In the genomic region with DNA sequence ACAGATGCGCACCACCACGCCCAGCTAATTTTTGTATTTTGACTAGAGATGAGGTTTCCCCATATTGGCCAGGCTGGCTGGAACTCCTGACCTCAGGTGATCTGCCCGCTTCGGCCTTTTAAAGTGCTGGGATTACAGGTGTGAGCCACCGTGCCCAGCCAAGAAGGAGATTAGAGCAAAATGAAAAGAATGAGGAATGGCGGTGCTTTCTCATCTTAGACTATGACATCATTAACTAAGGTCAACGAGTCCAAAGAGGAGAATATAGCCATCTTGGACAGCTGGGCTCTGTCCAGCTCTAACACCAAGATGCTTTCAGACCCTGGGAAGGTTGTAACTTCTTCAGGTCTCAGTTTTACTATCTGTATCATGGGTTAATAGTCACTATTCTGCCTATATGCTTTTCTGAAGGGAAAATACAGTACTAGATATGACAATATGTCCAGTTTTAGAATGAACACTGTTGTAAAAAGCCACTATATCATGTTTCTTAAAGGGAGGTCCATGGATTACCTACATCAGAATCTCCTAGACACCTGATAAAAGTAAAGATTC, we compare ENCODE assay signal across 26 cellular contexts.
DNase-seq lines count a peak whose midpoint lies in the region; ATAC-seq and TF ChIP-seq lines count a peak whose summit lies in the region.
"Had no signal": no experiment of that assay in that cellular context is flagged by ENCODE, and none has a peak within 500 bp of the region (broad histone marks: within the 10 kb centered on the region; RNA-seq: fewer than 3 reads in every experiment).

No MANE protein-coding gene starts in this region.

- H3K79me2 ChIP-seq in Karpas-422 (ENCODE audit: low read length) (peaks cover 86% of the 10 kb centered on the region), trophoblast cell (ENCODE audit: control insufficient read depth, insufficient read depth, low read length, poor library complexity) (no peaks in the 10 kb centered on the region)

- POLR2A ChIA-PET in HEK293 (lab: Yijun Ruan, JAX) (no interaction called here), WTC11 (lab: Charles Lee) (no interaction called here)

- no peak overlapping the region for H3K4me3 Mint-ChIP-seq in WTC11
- H3K4me3 Mint-ChIP-seq: CD14-positive monocyte; CD4-positive, alpha-beta memory T cell; CD4-positive, CD25-positive, alpha-beta regulatory T cell had no signal

- no CpG with 5 or more reads among the region's 7 CpGs for WGBS in trophoblast cell (ENCODE audit: extremely low coverage, insufficient coverage, insufficient read length)

- no peaks in the 10 kb centered on the region for H3K9me2 ChIP-seq in Karpas-422 (replicated peaks; ENCODE audit: insufficient read depth, low read length)

- H3K79me1 ChIP-seq in trophoblast cell (ENCODE audit: low read length) = no peaks in the 10 kb centered on the region

- no peak overlapping the region for H3K27ac Mint-ChIP-seq in WTC11
- H3K27ac Mint-ChIP-seq: CD4-positive, alpha-beta memory T cell had no signal

- H3K4me1 ChIP-seq in HEK293 (ENCODE audit: control insufficient read depth, insufficient read depth, low read length) (no peaks in the 10 kb centered on the region), Karpas-422 (ENCODE audit: low read length) (peaks cover 47% of the 10 kb centered on the region), trophoblast cell (ENCODE audit: control insufficient read depth in 1 of 2, insufficient read depth in 2 of 2, low read length in 2 of 2) (peaks cover 2 to 7% of the 10 kb centered on the region in 2 experiments)

- no peaks in the 10 kb centered on the region for H3K27me3 ChIP-seq in Karpas-422 (ENCODE audit: low read length)
- H3K27me3 ChIP-seq in trophoblast cell (ENCODE audit: insufficient read depth, low read length) = no peaks in the 10 kb centered on the region
- no peaks in the 10 kb centered on the region for H3K27me3 ChIP-seq in WERI-Rb-1 (ENCODE audit: insufficient read depth, low read depth, severe bottlenecking)
- H3K27me3 ChIP-seq: BE2C, BLaER1 had no signal

- H3K4ac ChIP-seq in trophoblast cell (ENCODE audit: low read depth, low read length) = no peak overlapping the region

- H2AK5ac ChIP-seq in trophoblast cell (ENCODE audit: low read length) = no peak overlapping the region

- H4K20me1 ChIP-seq in Karpas-422 (ENCODE audit: insufficient read depth, low read depth, low read length) = no peaks in the 10 kb centered on the region
- H4K20me1 ChIP-seq: BLaER1 had no signal

- DNase-seq in Karpas-422 = no peak
- DNase-seq in mesenteric fat pad (ENCODE audit: low spot score) = peak; percentile 8
- peak; percentile 45 to 82 for DNase-seq in trophoblast cell
- DNase-seq in WERI-Rb-1 = no peak
- DNase-seq in WTC11 (ENCODE audit: low spot score) = no peak
- DNase-seq: 8988T; ACHN; BE2C; C1 segment of cervical spinal cord; CD4-positive, alpha-beta memory T cell; CD4-positive, CD25-positive, alpha-beta regulatory T cell; CD8-positive, alpha-beta memory T cell; COR-L47; DMS 273 treated with DMSO at 0.1 percent for 48 hours; DMS153; DMS53; DMS79; DND-41; EL; GDM1 had no signal

- ATAC-seq in HG03442 (IDR thresholded peaks at IDR 0.05; ENCODE audit: unreplicated experiment) (no peak), WTC11 (no peak), HG03159 (IDR thresholded peaks at IDR 0.05; ENCODE audit: unreplicated experiment) (no peak)
- ATAC-seq: GM12878 had no signal

- H3K27ac ChIP-seq in HEK293 (ENCODE audit: extremely low read depth, low read depth, low read length) (no peak overlapping the region), Karpas-422 (ENCODE audit: low read length) (peak overlapping the region; percentile 56), trophoblast cell (ENCODE audit: low read depth, low read length) (no peak overlapping the region), WERI-Rb-1 (no peak overlapping the region)
- H3K27ac ChIP-seq: BLaER1 had no signal

- no peak overlapping the region for H2BK120ac ChIP-seq in trophoblast cell (ENCODE audit: insufficient read depth, low read length, poor library complexity)

- H3K23ac ChIP-seq in trophoblast cell (ENCODE audit: low read length) = no peak overlapping the region

- H4K8ac ChIP-seq in trophoblast cell (ENCODE audit: low read depth, low read length) = no peak overlapping the region

- H3K36me3 Mint-ChIP-seq in WTC11 = peaks cover 4% of the 10 kb centered on the region; the same call in 1 of the 2 replicates

- H4K12ac ChIP-seq in trophoblast cell (ENCODE audit: low read depth, low read length) = no peak overlapping the region

- H2BK5ac ChIP-seq in trophoblast cell (ENCODE audit: low read depth, low read length, poor library complexity) = no peak overlapping the region

- H3K36me3 ChIP-seq in HEK293 (ENCODE audit: control insufficient read depth in 2 of 2, insufficient read depth in 1 of 2, low read length in 2 of 2) = no peaks in the 10 kb centered on the region
- 0 out of 2 replicates have a peak, but pooled peaks cover 2% of the 10 kb centered on the region for H3K36me3 ChIP-seq in Karpas-422 (ENCODE audit: insufficient read depth, low read length)
- no peaks in the 10 kb centered on the region for H3K36me3 ChIP-seq in trophoblast cell (ENCODE audit: control insufficient read depth in 1 of 2, insufficient read depth in 2 of 2, low read length in 2 of 2)
- no peaks in the 10 kb centered on the region for H3K36me3 ChIP-seq in WERI-Rb-1
- H3K36me3 ChIP-seq: BE2C had no signal

- H3K14ac ChIP-seq in trophoblast cell (ENCODE audit: low read length) = no peak overlapping the region

- no peaks in the 10 kb centered on the region for H3K27me3 Mint-ChIP-seq in WTC11 (ENCODE audit: low read depth)
- H3K27me3 Mint-ChIP-seq: CD4-positive, alpha-beta memory T cell; CD4-positive, CD25-positive, alpha-beta regulatory T cell; CD8-positive, alpha-beta memory T cell had no signal

- peaks cover 20% of the 10 kb centered on the region for H3K9me3 Mint-ChIP-seq in WTC11

- H2AFZ ChIP-seq in Karpas-422 (ENCODE audit: low read length) (no peak overlapping the region), trophoblast cell (ENCODE audit: insufficient read depth, low read length, poor library complexity) (no peak overlapping the region)

- peaks cover 11% of the 10 kb centered on the region for H3K4me1 Mint-ChIP-seq in WTC11

- CTCF ChIA-PET in HEK293 (lab: Yijun Ruan, JAX) (interaction anchor here (1.0 to 1.5 kb wide), 2 partner anchors 23 to 290 kb away, joined by 3 read pairs; no protein-coding TSS in a partner anchor), WTC11 (lab: Charles Lee) (no interaction called here)

- no peak overlapping the region for H4K91ac ChIP-seq in trophoblast cell (ENCODE audit: low read depth, low read length)

- H2BK12ac ChIP-seq in trophoblast cell (ENCODE audit: low read length) = no peak overlapping the region

- H3K9ac ChIP-seq in Karpas-422 (ENCODE audit: low read length) (no peak overlapping the region), trophoblast cell (ENCODE audit: low read length) (no peak overlapping the region)
- H3K9ac ChIP-seq: BLaER1 had no signal

- H3K18ac ChIP-seq in trophoblast cell (ENCODE audit: low read length) = no peak overlapping the region

- H3K9me3 ChIP-seq in HEK293 (ENCODE audit: control insufficient read depth, insufficient read depth, low read depth, low read length) = no peaks in the 10 kb centered on the region
- no peaks in the 10 kb centered on the region for H3K9me3 ChIP-seq in Karpas-422 (ENCODE audit: low read length)
- no peaks in the 10 kb centered on the region for H3K9me3 ChIP-seq in trophoblast cell (ENCODE audit: insufficient read depth, low read depth, low read length)
- H3K9me3 ChIP-seq in WERI-Rb-1 (ENCODE audit: severe bottlenecking) = peaks cover 25% of the 10 kb centered on the region
- H3K9me3 ChIP-seq: BE2C had no signal

- H3K4me3 ChIP-seq in HEK293 (ENCODE audit: low read depth, low read length) (no peak overlapping the region), Karpas-422 (ENCODE audit: low read length) (no peak overlapping the region), trophoblast cell (ENCODE audit: low read depth, low read length) (no peak overlapping the region), WERI-Rb-1 (ENCODE audit: low read depth, low read length) (no peak overlapping the region)
- H3K4me3 ChIP-seq: BLaER1, GM12878 had no signal

- TF ChIP-seq CTCF in HEK293 (tag by site-specific recombination; IDR thresholded peaks at IDR 0.05) = no peak
- TF ChIP-seq CTCF in WERI-Rb-1 (IDR thresholded peaks at IDR 0.05; ENCODE audit: low read depth, low read length) = no peak
- TF ChIP-seq CTCF in WTC11 (IDR thresholded peaks at IDR 0.05) = no peak

- H3K4me2 ChIP-seq in Karpas-422 (ENCODE audit: low read depth, low read length, poor library complexity, severe bottlenecking) (no peak overlapping the region), trophoblast cell (ENCODE audit: low read length) (no peak overlapping the region)

TF ChIP-seq in HEK293, 187 proteins besides CTCF, POLR2A, EP300 and RAD21:
- TF ChIP-seq, protein P1, sequence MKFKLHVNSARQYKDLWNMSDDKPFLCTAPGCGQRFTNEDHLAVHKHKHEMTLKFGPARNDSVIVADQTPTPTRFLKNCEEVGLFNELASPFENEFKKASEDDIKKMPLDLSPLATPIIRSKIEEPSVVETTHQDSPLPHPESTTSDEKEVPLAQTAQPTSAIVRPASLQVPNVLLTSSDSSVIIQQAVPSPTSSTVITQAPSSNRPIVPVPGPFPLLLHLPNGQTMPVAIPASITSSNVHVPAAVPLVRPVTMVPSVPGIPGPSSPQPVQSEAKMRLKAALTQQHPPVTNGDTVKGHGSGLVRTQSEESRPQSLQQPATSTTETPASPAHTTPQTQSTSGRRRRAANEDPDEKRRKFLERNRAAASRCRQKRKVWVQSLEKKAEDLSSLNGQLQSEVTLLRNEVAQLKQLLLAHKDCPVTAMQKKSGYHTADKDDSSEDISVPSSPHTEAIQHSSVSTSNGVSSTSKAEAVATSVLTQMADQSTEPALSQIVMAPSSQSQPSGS (tag by site-specific recombination; IDR thresholded peaks at IDR 0.05; ENCODE audit: low read depth) = 0 out of 2 replicates have a peak, but pooled peaks have one; percentile 39
- no peak for TF ChIP-seq ZNF292 (tag by site-specific recombination; IDR thresholded peaks at IDR 0.05; ENCODE audit: borderline replicate concordance, low read depth)

TF ChIP-seq in WTC11, 78 proteins besides CTCF, POLR2A, EP300 and RAD21 (continues in another document):
- TF ChIP-seq, protein P2, sequence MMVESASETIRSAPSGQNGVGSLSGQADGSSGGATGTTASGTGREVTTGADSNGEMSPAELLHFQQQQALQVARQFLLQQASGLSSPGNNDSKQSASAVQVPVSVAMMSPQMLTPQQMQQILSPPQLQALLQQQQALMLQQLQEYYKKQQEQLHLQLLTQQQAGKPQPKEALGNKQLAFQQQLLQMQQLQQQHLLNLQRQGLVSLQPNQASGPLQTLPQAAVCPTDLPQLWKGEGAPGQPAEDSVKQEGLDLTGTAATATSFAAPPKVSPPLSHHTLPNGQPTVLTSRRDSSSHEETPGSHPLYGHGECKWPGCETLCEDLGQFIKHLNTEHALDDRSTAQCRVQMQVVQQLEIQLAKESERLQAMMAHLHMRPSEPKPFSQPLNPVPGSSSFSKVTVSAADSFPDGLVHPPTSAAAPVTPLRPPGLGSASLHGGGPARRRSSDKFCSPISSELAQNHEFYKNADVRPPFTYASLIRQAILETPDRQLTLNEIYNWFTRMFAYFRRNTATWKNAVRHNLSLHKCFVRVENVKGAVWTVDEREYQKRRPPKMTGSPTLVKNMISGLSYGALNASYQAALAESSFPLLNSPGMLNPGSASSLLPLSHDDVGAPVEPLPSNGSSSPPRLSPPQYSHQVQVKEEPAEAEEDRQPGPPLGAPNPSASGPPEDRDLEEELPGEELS (CRISPR knock-in tag; IDR thresholded peaks at IDR 0.05) = no peak

Comparison
In these comparisons a context has a peak if more than half of its experiments do, and no peak if none do; other contexts are left out.
1. DNase-seq: peak in mesenteric fat pad (single experiment) and trophoblast cell (2 of 2); none in Karpas-422 (single experiment), WERI-Rb-1 (single experiment) and WTC11 (single experiment).